In genomic region chr6:168158280-168158979, GRCh38 we compare ENCODE assay signal across 1 cellular context.
TF ChIP-seq lines count a peak whose summit lies in the region.

No MANE protein-coding gene starts in this region.

TF ChIP-seq in GM23338, 12 proteins besides CTCF, POLR2A, EP300 and RAD21 (continued from another document):
- no peak for TF ChIP-seq ZNF462 (CRISPR knock-in tag; IDR thresholded peaks at IDR 0.05)
- TF ChIP-seq ETS1 (IDR thresholded peaks at IDR 0.05), result no peak
